In genomic region chr2:119424284-119425118, GRCh38 we compare ENCODE assay signal across 1 cellular context.
A peak's percentile ranks its signal among the peaks of the same experiment; 100 is the strongest.
TF ChIP-seq lines count a peak whose summit lies in the region.

No MANE protein-coding gene starts in this region.

TF ChIP-seq in HepG2, 621 proteins besides CTCF, POLR2A, EP300 and RAD21 (continued from another document and continues in another):
- TF ChIP-seq ZNF280B (CRISPR knock-in tag; IDR thresholded peaks at IDR 0.05; ENCODE audit: borderline replicate concordance) (peak; percentile 65; the same call in 1 of the 2 replicates), SPEN (CRISPR knock-in tag; IDR thresholded peaks at IDR 0.05; ENCODE audit: low read depth) (peak; percentile 59; the same call in 1 of the 2 replicates), ZNF841 (CRISPR knock-in tag; IDR thresholded peaks at IDR 0.05; ENCODE audit: borderline replicate concordance) (no peak), CC2D1A (CRISPR knock-in tag; IDR thresholded peaks at IDR 0.05) (no peak), MAF1 (CRISPR knock-in tag; IDR thresholded peaks at IDR 0.05; ENCODE audit: borderline replicate concordance) (no peak), PHB2 (IDR thresholded peaks at IDR 0.05; ENCODE audit: partially characterized antibody) (no peak), ZNF614 (CRISPR knock-in tag; IDR thresholded peaks at IDR 0.05; ENCODE audit: borderline replicate concordance) (peak; percentile 26; the same call in 1 of the 2 replicates), NR2F2 (IDR thresholded peaks at IDR 0.05; ENCODE audit: borderline replicate concordance, low read depth) (0 out of 2 replicates have a peak, but pooled peaks have one; percentile 41), PAF1 (CRISPR knock-in tag; IDR thresholded peaks at IDR 0.05) (no peak), ZBTB10 (CRISPR knock-in tag; IDR thresholded peaks at IDR 0.05; ENCODE audit: borderline replicate concordance) (peak; percentile 67; the same call in 1 of the 2 replicates), RFX1 (IDR thresholded peaks at IDR 0.05) (no peak), ARNTL (CRISPR knock-in tag; IDR thresholded peaks at IDR 0.05) (no peak), NR2F1 (CRISPR knock-in tag; IDR thresholded peaks at IDR 0.05) (no peak), GATA4 (IDR thresholded peaks at IDR 0.05; ENCODE audit: borderline replicate concordance, low read depth) (no peak), HIVEP1 (CRISPR knock-in tag; IDR thresholded peaks at IDR 0.05) (0 out of 2 replicates have a peak, but pooled peaks have one; percentile 28), ZNF292 (CRISPR knock-in tag; IDR thresholded peaks at IDR 0.05; ENCODE audit: borderline replicate concordance, low read depth) (no peak), ARNT (IDR thresholded peaks at IDR 0.05) (no peak), XRCC5 (optimal IDR thresholded peaks at IDR 0.05; ENCODE audit: low read length) (peak; percentile 40), ZNF883 (CRISPR knock-in tag; IDR thresholded peaks at IDR 0.05; ENCODE audit: not compliant biosample characterization) (no peak), PREB (CRISPR knock-in tag; IDR thresholded peaks at IDR 0.05) (no peak), IKZF1 (IDR thresholded peaks at IDR 0.05) (no peak)
- TF ChIP-seq, protein P1, sequence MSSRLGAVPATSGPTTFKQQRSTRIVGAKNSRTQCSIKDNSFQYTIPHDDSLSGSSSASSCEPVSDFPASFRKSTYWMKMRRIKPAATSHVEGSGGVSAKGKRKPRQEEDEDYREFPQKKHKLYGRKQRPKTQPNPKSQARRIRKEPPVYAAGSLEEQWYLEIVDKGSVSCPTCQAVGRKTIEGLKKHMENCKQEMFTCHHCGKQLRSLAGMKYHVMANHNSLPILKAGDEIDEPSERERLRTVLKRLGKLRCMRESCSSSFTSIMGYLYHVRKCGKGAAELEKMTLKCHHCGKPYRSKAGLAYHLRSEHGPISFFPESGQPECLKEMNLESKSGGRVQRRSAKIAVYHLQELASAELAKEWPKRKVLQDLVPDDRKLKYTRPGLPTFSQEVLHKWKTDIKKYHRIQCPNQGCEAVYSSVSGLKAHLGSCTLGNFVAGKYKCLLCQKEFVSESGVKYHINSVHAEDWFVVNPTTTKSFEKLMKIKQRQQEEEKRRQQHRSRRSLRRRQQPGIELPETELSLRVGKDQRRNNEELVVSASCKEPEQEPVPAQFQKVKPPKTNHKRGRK (CRISPR knock-in tag; IDR thresholded peaks at IDR 0.05) = no peak
- TF ChIP-seq, protein P2, sequence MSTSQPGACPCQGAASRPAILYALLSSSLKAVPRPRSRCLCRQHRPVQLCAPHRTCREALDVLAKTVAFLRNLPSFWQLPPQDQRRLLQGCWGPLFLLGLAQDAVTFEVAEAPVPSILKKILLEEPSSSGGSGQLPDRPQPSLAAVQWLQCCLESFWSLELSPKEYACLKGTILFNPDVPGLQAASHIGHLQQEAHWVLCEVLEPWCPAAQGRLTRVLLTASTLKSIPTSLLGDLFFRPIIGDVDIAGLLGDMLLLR (CRISPR knock-in tag; IDR thresholded peaks at IDR 0.05) = no peak
- TF ChIP-seq, protein P3, sequence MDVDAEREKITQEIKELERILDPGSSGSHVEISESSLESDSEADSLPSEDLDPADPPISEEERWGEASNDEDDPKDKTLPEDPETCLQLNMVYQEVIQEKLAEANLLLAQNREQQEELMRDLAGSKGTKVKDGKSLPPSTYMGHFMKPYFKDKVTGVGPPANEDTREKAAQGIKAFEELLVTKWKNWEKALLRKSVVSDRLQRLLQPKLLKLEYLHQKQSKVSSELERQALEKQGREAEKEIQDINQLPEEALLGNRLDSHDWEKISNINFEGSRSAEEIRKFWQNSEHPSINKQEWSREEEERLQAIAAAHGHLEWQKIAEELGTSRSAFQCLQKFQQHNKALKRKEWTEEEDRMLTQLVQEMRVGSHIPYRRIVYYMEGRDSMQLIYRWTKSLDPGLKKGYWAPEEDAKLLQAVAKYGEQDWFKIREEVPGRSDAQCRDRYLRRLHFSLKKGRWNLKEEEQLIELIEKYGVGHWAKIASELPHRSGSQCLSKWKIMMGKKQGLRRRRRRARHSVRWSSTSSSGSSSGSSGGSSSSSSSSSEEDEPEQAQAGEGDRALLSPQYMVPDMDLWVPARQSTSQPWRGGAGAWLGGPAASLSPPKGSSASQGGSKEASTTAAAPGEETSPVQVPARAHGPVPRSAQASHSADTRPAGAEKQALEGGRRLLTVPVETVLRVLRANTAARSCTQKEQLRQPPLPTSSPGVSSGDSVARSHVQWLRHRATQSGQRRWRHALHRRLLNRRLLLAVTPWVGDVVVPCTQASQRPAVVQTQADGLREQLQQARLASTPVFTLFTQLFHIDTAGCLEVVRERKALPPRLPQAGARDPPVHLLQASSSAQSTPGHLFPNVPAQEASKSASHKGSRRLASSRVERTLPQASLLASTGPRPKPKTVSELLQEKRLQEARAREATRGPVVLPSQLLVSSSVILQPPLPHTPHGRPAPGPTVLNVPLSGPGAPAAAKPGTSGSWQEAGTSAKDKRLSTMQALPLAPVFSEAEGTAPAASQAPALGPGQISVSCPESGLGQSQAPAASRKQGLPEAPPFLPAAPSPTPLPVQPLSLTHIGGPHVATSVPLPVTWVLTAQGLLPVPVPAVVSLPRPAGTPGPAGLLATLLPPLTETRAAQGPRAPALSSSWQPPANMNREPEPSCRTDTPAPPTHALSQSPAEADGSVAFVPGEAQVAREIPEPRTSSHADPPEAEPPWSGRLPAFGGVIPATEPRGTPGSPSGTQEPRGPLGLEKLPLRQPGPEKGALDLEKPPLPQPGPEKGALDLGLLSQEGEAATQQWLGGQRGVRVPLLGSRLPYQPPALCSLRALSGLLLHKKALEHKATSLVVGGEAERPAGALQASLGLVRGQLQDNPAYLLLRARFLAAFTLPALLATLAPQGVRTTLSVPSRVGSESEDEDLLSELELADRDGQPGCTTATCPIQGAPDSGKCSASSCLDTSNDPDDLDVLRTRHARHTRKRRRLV (CRISPR knock-in tag; IDR thresholded peaks at IDR 0.05) = 0 out of 2 replicates have a peak, but pooled peaks have one; percentile 23
- TF ChIP-seq, protein P4, sequence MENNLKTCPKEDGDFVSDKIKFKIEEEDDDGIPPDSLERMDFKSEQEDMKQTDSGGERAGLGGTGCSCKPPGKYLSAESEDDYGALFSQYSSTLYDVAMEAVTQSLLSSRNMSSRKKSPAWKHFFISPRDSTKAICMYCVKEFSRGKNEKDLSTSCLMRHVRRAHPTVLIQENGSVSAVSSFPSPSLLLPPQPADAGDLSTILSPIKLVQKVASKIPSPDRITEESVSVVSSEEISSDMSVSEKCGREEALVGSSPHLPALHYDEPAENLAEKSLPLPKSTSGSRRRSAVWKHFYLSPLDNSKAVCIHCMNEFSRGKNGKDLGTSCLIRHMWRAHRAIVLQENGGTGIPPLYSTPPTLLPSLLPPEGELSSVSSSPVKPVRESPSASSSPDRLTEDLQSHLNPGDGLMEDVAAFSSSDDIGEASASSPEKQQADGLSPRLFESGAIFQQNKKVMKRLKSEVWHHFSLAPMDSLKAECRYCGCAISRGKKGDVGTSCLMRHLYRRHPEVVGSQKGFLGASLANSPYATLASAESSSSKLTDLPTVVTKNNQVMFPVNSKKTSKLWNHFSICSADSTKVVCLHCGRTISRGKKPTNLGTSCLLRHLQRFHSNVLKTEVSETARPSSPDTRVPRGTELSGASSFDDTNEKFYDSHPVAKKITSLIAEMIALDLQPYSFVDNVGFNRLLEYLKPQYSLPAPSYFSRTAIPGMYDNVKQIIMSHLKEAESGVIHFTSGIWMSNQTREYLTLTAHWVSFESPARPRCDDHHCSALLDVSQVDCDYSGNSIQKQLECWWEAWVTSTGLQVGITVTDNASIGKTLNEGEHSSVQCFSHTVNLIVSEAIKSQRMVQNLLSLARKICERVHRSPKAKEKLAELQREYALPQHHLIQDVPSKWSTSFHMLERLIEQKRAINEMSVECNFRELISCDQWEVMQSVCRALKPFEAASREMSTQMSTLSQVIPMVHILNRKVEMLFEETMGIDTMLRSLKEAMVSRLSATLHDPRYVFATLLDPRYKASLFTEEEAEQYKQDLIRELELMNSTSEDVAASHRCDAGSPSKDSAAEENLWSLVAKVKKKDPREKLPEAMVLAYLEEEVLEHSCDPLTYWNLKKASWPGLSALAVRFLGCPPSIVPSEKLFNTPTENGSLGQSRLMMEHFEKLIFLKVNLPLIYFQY (CRISPR knock-in tag; IDR thresholded peaks at IDR 0.05; ENCODE audit: borderline replicate concordance) = no peak
- TF ChIP-seq, protein P5, sequence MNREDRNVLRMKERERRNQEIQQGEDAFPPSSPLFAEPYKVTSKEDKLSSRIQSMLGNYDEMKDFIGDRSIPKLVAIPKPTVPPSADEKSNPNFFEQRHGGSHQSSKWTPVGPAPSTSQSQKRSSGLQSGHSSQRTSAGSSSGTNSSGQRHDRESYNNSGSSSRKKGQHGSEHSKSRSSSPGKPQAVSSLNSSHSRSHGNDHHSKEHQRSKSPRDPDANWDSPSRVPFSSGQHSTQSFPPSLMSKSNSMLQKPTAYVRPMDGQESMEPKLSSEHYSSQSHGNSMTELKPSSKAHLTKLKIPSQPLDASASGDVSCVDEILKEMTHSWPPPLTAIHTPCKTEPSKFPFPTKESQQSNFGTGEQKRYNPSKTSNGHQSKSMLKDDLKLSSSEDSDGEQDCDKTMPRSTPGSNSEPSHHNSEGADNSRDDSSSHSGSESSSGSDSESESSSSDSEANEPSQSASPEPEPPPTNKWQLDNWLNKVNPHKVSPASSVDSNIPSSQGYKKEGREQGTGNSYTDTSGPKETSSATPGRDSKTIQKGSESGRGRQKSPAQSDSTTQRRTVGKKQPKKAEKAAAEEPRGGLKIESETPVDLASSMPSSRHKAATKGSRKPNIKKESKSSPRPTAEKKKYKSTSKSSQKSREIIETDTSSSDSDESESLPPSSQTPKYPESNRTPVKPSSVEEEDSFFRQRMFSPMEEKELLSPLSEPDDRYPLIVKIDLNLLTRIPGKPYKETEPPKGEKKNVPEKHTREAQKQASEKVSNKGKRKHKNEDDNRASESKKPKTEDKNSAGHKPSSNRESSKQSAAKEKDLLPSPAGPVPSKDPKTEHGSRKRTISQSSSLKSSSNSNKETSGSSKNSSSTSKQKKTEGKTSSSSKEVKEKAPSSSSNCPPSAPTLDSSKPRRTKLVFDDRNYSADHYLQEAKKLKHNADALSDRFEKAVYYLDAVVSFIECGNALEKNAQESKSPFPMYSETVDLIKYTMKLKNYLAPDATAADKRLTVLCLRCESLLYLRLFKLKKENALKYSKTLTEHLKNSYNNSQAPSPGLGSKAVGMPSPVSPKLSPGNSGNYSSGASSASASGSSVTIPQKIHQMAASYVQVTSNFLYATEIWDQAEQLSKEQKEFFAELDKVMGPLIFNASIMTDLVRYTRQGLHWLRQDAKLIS (CRISPR knock-in tag; IDR thresholded peaks at IDR 0.05) = no peak
- TF ChIP-seq, protein P6, sequence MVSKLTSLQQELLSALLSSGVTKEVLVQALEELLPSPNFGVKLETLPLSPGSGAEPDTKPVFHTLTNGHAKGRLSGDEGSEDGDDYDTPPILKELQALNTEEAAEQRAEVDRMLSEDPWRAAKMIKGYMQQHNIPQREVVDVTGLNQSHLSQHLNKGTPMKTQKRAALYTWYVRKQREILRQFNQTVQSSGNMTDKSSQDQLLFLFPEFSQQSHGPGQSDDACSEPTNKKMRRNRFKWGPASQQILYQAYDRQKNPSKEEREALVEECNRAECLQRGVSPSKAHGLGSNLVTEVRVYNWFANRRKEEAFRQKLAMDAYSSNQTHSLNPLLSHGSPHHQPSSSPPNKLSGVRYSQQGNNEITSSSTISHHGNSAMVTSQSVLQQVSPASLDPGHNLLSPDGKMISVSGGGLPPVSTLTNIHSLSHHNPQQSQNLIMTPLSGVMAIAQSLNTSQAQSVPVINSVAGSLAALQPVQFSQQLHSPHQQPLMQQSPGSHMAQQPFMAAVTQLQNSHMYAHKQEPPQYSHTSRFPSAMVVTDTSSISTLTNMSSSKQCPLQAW (CRISPR knock-in tag; IDR thresholded peaks at IDR 0.05) = no peak
- TF ChIP-seq, protein P7, sequence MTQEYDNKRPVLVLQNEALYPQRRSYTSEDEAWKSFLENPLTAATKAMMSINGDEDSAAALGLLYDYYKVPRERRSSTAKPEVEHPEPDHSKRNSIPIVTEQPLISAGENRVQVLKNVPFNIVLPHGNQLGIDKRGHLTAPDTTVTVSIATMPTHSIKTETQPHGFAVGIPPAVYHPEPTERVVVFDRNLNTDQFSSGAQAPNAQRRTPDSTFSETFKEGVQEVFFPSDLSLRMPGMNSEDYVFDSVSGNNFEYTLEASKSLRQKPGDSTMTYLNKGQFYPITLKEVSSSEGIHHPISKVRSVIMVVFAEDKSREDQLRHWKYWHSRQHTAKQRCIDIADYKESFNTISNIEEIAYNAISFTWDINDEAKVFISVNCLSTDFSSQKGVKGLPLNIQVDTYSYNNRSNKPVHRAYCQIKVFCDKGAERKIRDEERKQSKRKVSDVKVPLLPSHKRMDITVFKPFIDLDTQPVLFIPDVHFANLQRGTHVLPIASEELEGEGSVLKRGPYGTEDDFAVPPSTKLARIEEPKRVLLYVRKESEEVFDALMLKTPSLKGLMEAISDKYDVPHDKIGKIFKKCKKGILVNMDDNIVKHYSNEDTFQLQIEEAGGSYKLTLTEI (CRISPR knock-in tag; conservative IDR thresholded peaks at IDR 0.05) = no peak
